Comparison of ENCODE assay signal across 10 cellular contexts in the genomic region with DNA sequence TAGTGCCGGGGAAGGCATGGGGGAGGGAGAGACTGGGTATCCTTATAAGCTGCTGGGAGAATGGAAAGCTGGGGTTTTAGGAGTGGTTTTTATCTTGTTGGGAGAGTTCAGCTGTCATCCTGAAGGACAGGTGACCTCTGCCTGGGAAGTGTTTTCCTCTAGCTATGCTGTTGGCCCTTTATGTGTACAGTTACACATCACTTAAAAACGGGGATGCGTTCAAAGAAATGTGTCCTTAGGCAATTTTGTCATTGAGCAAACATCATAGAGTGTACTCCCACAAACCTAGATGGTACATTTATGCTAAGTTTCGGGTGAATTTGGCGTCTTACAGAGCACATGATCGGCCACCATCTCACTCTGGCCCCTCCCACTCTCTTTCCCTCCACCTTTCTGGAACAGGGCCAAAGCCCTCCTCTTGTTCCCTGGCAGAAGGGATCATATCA.
DNase-seq lines count a peak whose midpoint lies in the region; ATAC-seq and TF ChIP-seq lines count a peak whose summit lies in the region.
"Had no signal": no experiment of that assay in that cellular context is flagged by ENCODE, and none has a peak within 500 bp of the region (broad histone marks: within the 10 kb centered on the region; RNA-seq: fewer than 3 reads in every experiment).

No MANE protein-coding gene starts in this region.

- no peak overlapping the region for H3K4ac ChIP-seq in neuronal stem cell (ENCODE audit: low read length)

- H3K14ac ChIP-seq in neuronal stem cell (ENCODE audit: low read length): no peak overlapping the region

- no peak overlapping the region for H3K4me3 Mint-ChIP-seq in activated naive CD8-positive, alpha-beta T cell treated with anti-CD3 and anti-CD28 coated beads, Interleukin-2, amount 50 U/mL, for 24 hours

- H2AFZ ChIP-seq in mammary epithelial cell (ENCODE audit: low read depth, low read length): peak overlapping the region; percentile 62
- peak overlapping the region; percentile 64 for H2AFZ ChIP-seq in neuronal stem cell (ENCODE audit: low read length)

- no peak for ATAC-seq in activated naive CD8-positive, alpha-beta T cell treated with anti-CD3 and anti-CD28 coated beads, Interleukin-2, amount 50 U/mL, for 24 hours
- ATAC-seq in GM19463 (IDR thresholded peaks at IDR 0.05; ENCODE audit: unreplicated experiment) (no peak), GM18873 (IDR thresholded peaks at IDR 0.05; ENCODE audit: low FRiP score, unreplicated experiment) (no peak)

- intact Hi-C loops in mammary epithelial cell (cut with micrococcal nuclease): loop anchor here (10.0 kb wide), 1 partner anchor 167 kb away; a partner anchor contains a TSS
- intact Hi-C loops in dorsolateral prefrontal cortex (cut with DNase I): no loop called here

- dilution Hi-C loops in mammary epithelial cell (cut with HindIII; ENCODE audit: low sequenced_read_pairs): no loop called here

- no peak overlapping the region for H3K18ac ChIP-seq in neuronal stem cell (ENCODE audit: low read length)

- H3K4me3 ChIP-seq in mammary epithelial cell (replicated peaks in 1 of 3; ENCODE audit: insufficient read depth in 1 of 3, low read depth in 2 of 3, low read length in 3 of 3) (no peak overlapping the region), neuronal stem cell (ENCODE audit: low read length in 2 of 2) (no peak overlapping the region), dorsolateral prefrontal cortex (no peak overlapping the region)
- H3K4me3 ChIP-seq: pancreas, thyroid gland had no signal

- H3K9me3 Mint-ChIP-seq in activated naive CD8-positive, alpha-beta T cell treated with anti-CD3 and anti-CD28 coated beads, Interleukin-2, amount 50 U/mL, for 24 hours: no peaks in the 10 kb centered on the region

- no peak overlapping the region for H4K91ac ChIP-seq in neuronal stem cell (ENCODE audit: low read depth, low read length, poor library complexity)

- no peaks in the 10 kb centered on the region for H3K27me3 Mint-ChIP-seq in activated naive CD8-positive, alpha-beta T cell treated with anti-CD3 and anti-CD28 coated beads, Interleukin-2, amount 50 U/mL, for 24 hours

- H3K36me3 ChIP-seq in mammary epithelial cell (ENCODE audit: insufficient read depth, low read length) (no peaks in the 10 kb centered on the region), neuronal stem cell (replicated peaks in 1 of 2; ENCODE audit: control insufficient read depth in 2 of 2, insufficient read depth in 2 of 2, low read length in 2 of 2) (no peaks in the 10 kb centered on the region)
- H3K36me3 ChIP-seq: pancreas, thyroid gland had no signal

- no peak overlapping the region for H2BK12ac ChIP-seq in neuronal stem cell (ENCODE audit: low read length)

- no peaks in the 10 kb centered on the region for H3K4me1 Mint-ChIP-seq in activated naive CD8-positive, alpha-beta T cell treated with anti-CD3 and anti-CD28 coated beads, Interleukin-2, amount 50 U/mL, for 24 hours

- H3K23ac ChIP-seq in neuronal stem cell (ENCODE audit: low read depth, low read length, poor library complexity): no peak overlapping the region

- H3K79me2 ChIP-seq in mammary epithelial cell (ENCODE audit: insufficient read depth, low read length): no peaks in the 10 kb centered on the region

- TF ChIP-seq CTCF in mammary epithelial cell (conservative IDR thresholded peaks at IDR 0.05 in 1 of 2, IDR thresholded peaks at IDR 0.05 in 1 of 2; ENCODE audit: extremely low read depth in 1 of 2, insufficient read depth in 1 of 2, low read depth in 1 of 2, low read length in 2 of 2): no peak
- no peak for TF ChIP-seq CTCF in dorsolateral prefrontal cortex (IDR thresholded peaks at IDR 0.05 in 54 of 56, conservative IDR thresholded peaks at IDR 0.05 in 2 of 56; ENCODE audit: low read depth in 1 of 56, partially characterized antibody in 56 of 56)

- H3K4me1 ChIP-seq in mammary epithelial cell (ENCODE audit: insufficient read depth, low read length) (peaks cover 23% of the 10 kb centered on the region), neuronal stem cell (ENCODE audit: control insufficient read depth in 2 of 2, insufficient read depth in 1 of 2, low read depth in 1 of 2, low read length in 2 of 2) (peaks cover 5% of the 10 kb centered on the region in 2 donors)
- H3K4me1 ChIP-seq: pancreas had no signal

- H3K27me3 ChIP-seq in mammary epithelial cell (ENCODE audit: insufficient read depth, low read length) (no peaks in the 10 kb centered on the region), neuronal stem cell (ENCODE audit: control insufficient read depth in 3 of 3, insufficient read depth in 3 of 3, low read depth in 1 of 3, low read length in 3 of 3) (no peaks in the 10 kb centered on the region), dorsolateral prefrontal cortex (no peaks in the 10 kb centered on the region)
- H3K27me3 ChIP-seq: pancreas, thyroid gland had no signal

- no peak overlapping the region for H2AK5ac ChIP-seq in neuronal stem cell (ENCODE audit: low read depth, low read length)

- CTCF ChIA-PET in mammary epithelial cell (lab: Charles Lee; ENCODE audit: low non-redundant PET): no interaction called here

- H4K8ac ChIP-seq in neuronal stem cell (ENCODE audit: low read depth, low read length): no peak overlapping the region

- peak overlapping the region; percentile 55 for H3K4me2 ChIP-seq in mammary epithelial cell (ENCODE audit: insufficient read depth, low read depth, low read length)
- H3K4me2 ChIP-seq in neuronal stem cell (ENCODE audit: insufficient read depth, low read length, poor library complexity, severe bottlenecking): no peak overlapping the region

- no peaks in the 10 kb centered on the region for H3K79me1 ChIP-seq in neuronal stem cell (ENCODE audit: low read depth, low read length)

- no peak overlapping the region for H2BK120ac ChIP-seq in neuronal stem cell (ENCODE audit: low read depth, low read length)

- 56% methylated on average over 6 of the region's 6 CpGs for WGBS in mammary epithelial cell (ENCODE audit: low coverage, missing lambda C conversion rate)
- no CpG with 5 or more reads among the region's 6 CpGs for WGBS in neuronal stem cell (ENCODE audit: extremely low coverage in 2 of 2, insufficient read length in 2 of 2, insufficient replicate concordance in 1 of 2), 2 donors

- H2BK15ac ChIP-seq in neuronal stem cell (ENCODE audit: low read length): no peak overlapping the region

- in situ Hi-C loops in mammary epithelial cell (cut with MboI; ENCODE audit: low sequenced_read_pairs in 2 of 2): no loop called here

- H3K9ac ChIP-seq in mammary epithelial cell (ENCODE audit: insufficient read depth, low read length) (no peak overlapping the region), neuronal stem cell (ENCODE audit: low read depth, low read length, poor library complexity) (no peak overlapping the region)

- no TSS peak for BruUV-seq in mammary epithelial cell (replicated peaks; lab: Mats Ljungman, UMichigan)

- H2BK5ac ChIP-seq in neuronal stem cell (ENCODE audit: low read length): no peak overlapping the region

- H4K20me1 ChIP-seq in mammary epithelial cell (ENCODE audit: insufficient read depth, low read length): no peaks in the 10 kb centered on the region

- H3K27ac ChIP-seq in mammary epithelial cell (ENCODE audit: insufficient read depth, low read depth, low read length): peak overlapping the region; percentile 64
- no peak overlapping the region for H3K27ac ChIP-seq in neuronal stem cell (replicated peaks; ENCODE audit: low read length)
- peak overlapping the region in 4 of 59 donors; percentile 5 to 23 (median 12) for H3K27ac ChIP-seq in dorsolateral prefrontal cortex
- H3K27ac ChIP-seq: pancreas, thyroid gland had no signal

- DNase-seq in H4 (ENCODE audit: low spot score): peak; percentile 59
- DNase-seq in NCI-H2227 treated with DMSO at 0.1 percent for 48 hours (lab: John Stamatoyannopoulos, UW): peak; percentile 37
- DNase-seq in mammary epithelial cell: peak; percentile 50
- DNase-seq in neuronal stem cell (ENCODE audit: low spot score): no peak
- no peak for DNase-seq in dorsolateral prefrontal cortex
- no peak for DNase-seq in activated naive CD8-positive, alpha-beta T cell treated with anti-CD3 and anti-CD28 coated beads, Interleukin-2, amount 50 U/mL, for 24 hours
- DNase-seq: thyroid gland had no signal

- H3K27ac Mint-ChIP-seq in activated naive CD8-positive, alpha-beta T cell treated with anti-CD3 and anti-CD28 coated beads, Interleukin-2, amount 50 U/mL, for 24 hours: no peak overlapping the region

- no peaks in the 10 kb centered on the region for H3K36me3 Mint-ChIP-seq in activated naive CD8-positive, alpha-beta T cell treated with anti-CD3 and anti-CD28 coated beads, Interleukin-2, amount 50 U/mL, for 24 hours (ENCODE audit: low read depth)

- H3K9me3 ChIP-seq in mammary epithelial cell (replicated peaks; ENCODE audit: insufficient read depth, low read length) (no peaks in the 10 kb centered on the region), neuronal stem cell (replicated peaks in 1 of 2; ENCODE audit: control insufficient read depth in 2 of 2, insufficient read depth in 1 of 2, low read depth in 1 of 2, low read length in 2 of 2) (no peaks in the 10 kb centered on the region)
- H3K9me3 ChIP-seq: pancreas, thyroid gland had no signal

Comparison
In these comparisons a context has a peak if more than half of its experiments do, and no peak if none do; other contexts are left out.
1. DNase-seq: peak in H4 (single experiment), NCI-H2227 treated with DMSO at 0.1 percent for 48 hours (single experiment) and mammary epithelial cell (single experiment); none in neuronal stem cell (single experiment), dorsolateral prefrontal cortex (0 of 10) and activated naive CD8-positive, alpha-beta T cell treated with anti-CD3 and anti-CD28 coated beads, Interleukin-2, amount 50 U/mL, for 24 hours (single experiment).